Comparison of ENCODE assay signal across 8 cellular contexts in genomic region chr9:128689293-128689770, GRCh38. TPM values are rescaled to one million over a fixed set of nuclear protein-coding genes. Genes with fewer than 3 reads are reported as not detected.
DNase-seq lines count a peak whose midpoint lies in the region; ATAC-seq and TF ChIP-seq lines count a peak whose summit lies in the region.

No MANE protein-coding gene starts in this region.

- peak overlapping the region; percentile 94 for H3K27ac ChIP-seq in KOPT-K1 (ENCODE audit: low read depth, low read length, poor library complexity, severe bottlenecking)

- no peaks in the 10 kb centered on the region for H3K27me3 ChIP-seq in BJ (ENCODE audit: control insufficient read depth, insufficient read depth, low read length)

- no peaks in the 10 kb centered on the region for H3K9me3 ChIP-seq in KOPT-K1 (ENCODE audit: insufficient read depth, low read length, poor library complexity, severe bottlenecking)

- CTCF ChIA-PET in BJ (lab: Yijun Ruan, JAX): interaction anchor here (0.9 to 6.3 kb wide), 3 partner anchors 12 to 54 kb away, joined by 3 to 41 read pairs (median 3); partner anchors contain the start of gene PKN3

- intact Hi-C loops in cardiac septum (cut with DNase I): loop anchor here (2.0 kb wide), 3 partner anchors 13 to 55 kb away; partner anchors contain the start of genes DYNC2I2 and PKN3
- intact Hi-C loops in posterior cingulate gyrus (cut with DNase I): loop anchor here (2.0 kb wide), 1 partner anchor 33 kb away; the partner anchor contains the start of gene DYNC2I2

- DNase-seq in BJ (ENCODE audit: low read depth): no peak
- DNase-seq in activated T-helper 1 cell treated with Interleukin-2 at 50 U/mL for 16 hours (ENCODE audit: low read depth): peak; percentile 47
- peak; percentile 76 for DNase-seq in cardiac septum (ENCODE audit: low spot score)
- peak in 7 of 10 donors; percentile 27 to 83 (median 37) for DNase-seq in posterior cingulate gyrus

- H3K4me3 ChIP-seq in BJ (ENCODE audit: low read depth, low read length): peak overlapping the region; percentile 90

- peak; percentile 10 for ATAC-seq in GM21390 (IDR thresholded peaks at IDR 0.05; ENCODE audit: unreplicated experiment)
- no peak for ATAC-seq in HG02884 (IDR thresholded peaks at IDR 0.05; ENCODE audit: unreplicated experiment)
- no peak for ATAC-seq in GM18519 (IDR thresholded peaks at IDR 0.05; ENCODE audit: low FRiP score, unreplicated experiment)

- POLR2A ChIA-PET in BJ (lab: Charles Lee): no interaction called here

- H3K36me3 ChIP-seq in BJ (ENCODE audit: control insufficient read depth, insufficient read depth, low read length): peaks cover 3% of the 10 kb centered on the region
- H3K36me3 ChIP-seq in KOPT-K1 (ENCODE audit: insufficient read depth, low read length): peaks cover 40% of the 10 kb centered on the region

- no peak for TF ChIP-seq CTCF in BJ (IDR thresholded peaks at IDR 0.05; ENCODE audit: insufficient read depth, low read depth, low read length)

RNA-seq across cellular contexts. Expression of gene SET, which starts 0.3 kb away (rescaled TPM):
- 51.6 and 130 TPM in 2 replicates for polyA plus RNA-seq in BJ (2011; rRNA removed)
- 55.0 and 55.1 TPM in 2 replicates for polyA minus RNA-seq in BJ (2011; rRNA and poly(A)+ RNA removed)
- total RNA-seq in cardiac septum: 212 TPM

RNA-seq across cellular contexts. Expression of gene PKN3, which starts 13.0 kb away (rescaled TPM):
- 2.8 and 3.4 TPM in 2 replicates for polyA plus RNA-seq in BJ (2011; rRNA removed)
- polyA minus RNA-seq in BJ (2011; rRNA and poly(A)+ RNA removed): 4.2 and 4.7 TPM in 2 replicates
- total RNA-seq in cardiac septum: 6.2 TPM

RNA-seq across cellular contexts. Expression of gene DYNC2I2, which starts 32.7 kb away (rescaled TPM):
- 22.0 and 50.4 TPM in 2 replicates for polyA plus RNA-seq in BJ (2011; rRNA removed)
- polyA minus RNA-seq in BJ (2011; rRNA and poly(A)+ RNA removed): 23.9 and 26.2 TPM in 2 replicates
- total RNA-seq in cardiac septum: 29.6 TPM

RNA-seq across cellular contexts. Expression of gene ZDHHC12, which starts 34.6 kb away (rescaled TPM):
- 41.6 and 60.0 TPM in 2 replicates for polyA plus RNA-seq in BJ (2011; rRNA removed)
- polyA minus RNA-seq in BJ (2011; rRNA and poly(A)+ RNA removed): 13.7 and 15.9 TPM in 2 replicates
- total RNA-seq in cardiac septum: 7.4 TPM
